8 cellular contexts compared by ENCODE assay signal in the genomic region with DNA sequence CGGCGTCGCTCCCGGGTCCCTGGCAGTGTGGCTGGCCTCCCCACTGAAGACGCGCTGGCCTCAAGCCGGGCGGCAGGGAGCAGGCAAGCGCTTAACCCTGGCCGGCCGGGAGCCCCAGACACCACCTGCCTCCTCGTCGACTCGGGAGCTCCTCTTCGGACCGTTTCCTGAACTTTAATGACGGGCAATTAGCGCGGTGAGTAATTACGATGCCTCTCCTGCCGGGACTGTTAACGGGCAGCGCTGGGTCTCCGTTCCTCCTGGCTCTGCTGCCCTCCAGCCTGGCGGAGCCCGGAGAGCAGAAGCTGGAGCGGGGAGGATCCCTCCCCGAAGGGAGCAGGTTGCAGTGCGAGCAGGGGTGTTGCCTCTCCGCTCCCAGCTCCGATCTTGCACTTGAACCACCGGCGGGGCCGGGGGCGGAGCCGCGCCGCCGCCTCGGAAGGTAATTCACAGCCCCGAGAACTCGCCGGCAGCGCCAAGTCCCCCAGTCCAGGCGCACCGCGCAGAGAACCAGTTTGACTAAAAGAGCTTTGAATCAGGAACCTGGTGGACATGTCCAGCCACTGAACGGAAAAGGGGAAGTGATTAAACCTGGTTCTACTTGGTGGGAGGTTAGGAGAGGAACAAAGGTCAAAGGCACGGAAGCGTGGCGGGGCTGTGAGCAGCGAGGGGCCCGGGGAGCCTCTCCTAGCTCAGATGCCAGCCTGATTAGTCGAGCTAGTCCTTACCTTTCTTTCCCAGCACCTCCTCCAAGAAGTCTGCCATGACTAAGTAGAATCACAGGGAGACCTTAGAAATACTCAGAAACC. TPM values are rescaled to one million over a fixed set of nuclear protein-coding genes. Genes with fewer than 3 reads are reported as not detected.
A peak's percentile ranks its signal among the peaks of the same experiment; 100 is the strongest.
DNase-seq lines count a peak whose midpoint lies in the region; ATAC-seq, FAIRE-seq and TF ChIP-seq lines count a peak whose summit lies in the region.

No MANE protein-coding gene starts in this region.

- H3K4me1 Mint-ChIP-seq in CD4-positive, alpha-beta memory T cell, result peaks cover 9 to 16% (median 11%) of the 10 kb centered on the region in 4 donors
- H3K4me1 Mint-ChIP-seq in activated T-helper 17 cell treated with anti-CD3 and anti-CD28 coated beads, Interleukin-2, amount 50 U/mL, for 72 hours, result peaks cover 6% of the 10 kb centered on the region

- CTCF ChIA-PET in CD4-positive, alpha-beta memory T cell (lab: Charles Lee; ENCODE audit: partially characterized antibody), result interaction anchor here (1.1 to 7.6 kb wide), 3 partner anchors 15 to 249 kb away, joined by 3 to 59 read pairs (median 10); no protein-coding TSS in a partner anchor

- H3K36me3 ChIP-seq in CD4-positive, alpha-beta memory T cell (ENCODE audit: insufficient read depth, low read length), result no peaks in the 10 kb centered on the region
- H3K36me3 ChIP-seq in NT2/D1 (ENCODE audit: insufficient read depth, insufficient read length, low read length) (no peaks in the 10 kb centered on the region), pancreas (no peaks in the 10 kb centered on the region)

- peaks cover 26% of the 10 kb centered on the region for H3K27me3 ChIP-seq in CD4-positive, alpha-beta memory T cell (ENCODE audit: insufficient read depth, low read length)
- peaks cover 78% of the 10 kb centered on the region for H3K27me3 ChIP-seq in NT2/D1 (ENCODE audit: insufficient read depth, insufficient read length)
- no peaks in the 10 kb centered on the region for H3K27me3 ChIP-seq in pancreas

- no peaks in the 10 kb centered on the region for H3K9me3 Mint-ChIP-seq in CD4-positive, alpha-beta memory T cell
- H3K9me3 Mint-ChIP-seq in activated T-helper 17 cell treated with anti-CD3 and anti-CD28 coated beads, Interleukin-2, amount 50 U/mL, for 72 hours, result no peaks in the 10 kb centered on the region

- WGBS in pancreas, 2 donors, result 0 to 1% methylated on average over 46 to 54 of the region's 54 CpGs

- no peaks in the 10 kb centered on the region for H3K36me3 Mint-ChIP-seq in CD4-positive, alpha-beta memory T cell
- no peaks in the 10 kb centered on the region for H3K36me3 Mint-ChIP-seq in activated T-helper 17 cell treated with anti-CD3 and anti-CD28 coated beads, Interleukin-2, amount 50 U/mL, for 72 hours (ENCODE audit: low read depth)

- TF ChIP-seq CTCF in HFF-Myc (IDR thresholded peaks at IDR 0.05; ENCODE audit: low read depth, low read length, missing control alignments) (no peak), pancreas (IDR thresholded peaks at IDR 0.05) (no peak)

- H3K4me1 ChIP-seq in CD4-positive, alpha-beta memory T cell (ENCODE audit: insufficient read depth, low read length), result peaks cover 11% of the 10 kb centered on the region
- H3K4me1 ChIP-seq in NT2/D1 (ENCODE audit: insufficient read depth, insufficient read length), result peaks cover 2% of the 10 kb centered on the region
- peaks cover 10 to 16% (median 15%) of the 10 kb centered on the region in 3 donors for H3K4me1 ChIP-seq in pancreas

- POLR2A ChIA-PET in CD4-positive, alpha-beta memory T cell (lab: Charles Lee; ENCODE audit: partially characterized antibody), result interaction anchor here (1.0 to 1.5 kb wide), 3 partner anchors 19 to 33 kb away, joined by 3 to 5 read pairs (median 3); a partner anchor contains a TSS

- H3K27ac ChIP-seq in CD4-positive, alpha-beta memory T cell (ENCODE audit: low read depth, low read length), result no peak overlapping the region
- peak overlapping the region in 3 of 4 donors; percentile 18 to 77 (median 73) for H3K27ac ChIP-seq in pancreas

- H3K4me3 Mint-ChIP-seq in CD4-positive, alpha-beta memory T cell, result peak overlapping the region; percentile 85 to 92 (median 88)
- peak overlapping the region; percentile 79 for H3K4me3 Mint-ChIP-seq in activated T-helper 17 cell treated with anti-CD3 and anti-CD28 coated beads, Interleukin-2, amount 50 U/mL, for 72 hours

- H3K27me3 Mint-ChIP-seq in CD4-positive, alpha-beta memory T cell, result peaks cover 12 to 16% of the 10 kb centered on the region in 2 donors
- H3K27me3 Mint-ChIP-seq in activated T-helper 17 cell treated with anti-CD3 and anti-CD28 coated beads, Interleukin-2, amount 50 U/mL, for 72 hours, result peaks cover 9% of the 10 kb centered on the region

- H3K9me3 ChIP-seq in CD4-positive, alpha-beta memory T cell (ENCODE audit: control insufficient read depth in 1 of 2, low read length in 2 of 2), result no peaks in the 10 kb centered on the region
- H3K9me3 ChIP-seq in NT2/D1 (ENCODE audit: insufficient read depth, low read length), result no peaks in the 10 kb centered on the region
- H3K9me3 ChIP-seq in pancreas, result no peaks in the 10 kb centered on the region

- peak overlapping the region; percentile 86 for H3K9ac ChIP-seq in NT2/D1 (ENCODE audit: insufficient read length, low read depth)

- peak overlapping the region in 3 of 7 donors; percentile 9 to 71 (median 51) for H3K27ac Mint-ChIP-seq in CD4-positive, alpha-beta memory T cell
- peak overlapping the region; percentile 31 for H3K27ac Mint-ChIP-seq in activated T-helper 17 cell treated with anti-CD3 and anti-CD28 coated beads, Interleukin-2, amount 50 U/mL, for 72 hours

- peak overlapping the region; percentile 51 to 63 for H3K4me3 ChIP-seq in CD4-positive, alpha-beta memory T cell (ENCODE audit: low read length in 2 of 2)
- H3K4me3 ChIP-seq in HFF-Myc (replicated peaks; ENCODE audit: low read depth, low read length) (peak overlapping the region; percentile 37), NT2/D1 (ENCODE audit: insufficient read length, low read depth) (peak overlapping the region; percentile 59), pancreas (peak overlapping the region; percentile 8 to 54 (median 36))

- intact Hi-C loops in CD4-positive, alpha-beta memory T cell (cut with micrococcal nuclease), result no loop called here
- intact Hi-C loops in pancreas (cut with DNase I), result no loop called here

- no peak for FAIRE-seq in pancreas (lab: Jason Lieb, UNC)

- peak; percentile 70 for ATAC-seq in activated T-helper 17 cell treated with anti-CD3 and anti-CD28 coated beads, Interleukin-2, amount 50 U/mL, for 72 hours (replicated peaks)
- ATAC-seq in pancreas (peak; percentile 47 to 74 (median 68)), GM21576 (IDR thresholded peaks at IDR 0.05; ENCODE audit: unreplicated experiment) (no peak)

- DNase-seq in CD4-positive, alpha-beta memory T cell, result peak; percentile 40 to 60 (median 43)
- DNase-seq in HFF-Myc (ENCODE audit: extremely low read depth, low read depth) (no peak), NT2/D1 (ENCODE audit: low read depth, low spot score) (peak; percentile 61), glomerular visceral epithelial cell (ENCODE audit: extremely low spot score) (peak; percentile 68), pancreas (peak; percentile 40 to 81 (median 58)), NCI-H446 treated with DMSO at 0.1 percent for 48 hours (lab: John Stamatoyannopoulos, UW) (no peak)

RNA-seq across cellular contexts. Expression of a gene that starts 18.3 kb away (rescaled TPM):
- under 1 TPM; 0.52 to 0.89 TPM for total RNA-seq in CD4-positive, alpha-beta memory T cell
- under 1 TPM in 1 of 2 donors, not detected in 1; 0.15 TPM for polyA plus RNA-seq in CD4-positive, alpha-beta memory T cell
- total RNA-seq in activated T-helper 17 cell treated with anti-CD3 and anti-CD28 coated beads, Interleukin-2, amount 50 U/mL, for 72 hours, result 1 to 10 TPM in 1 of 2 donors, under 1 TPM in 1; 0.37 to 1.3 TPM
- 10 to 100 TPM in 5 of 6 donors, 1 to 10 TPM in 1; 9.5 to 23.8 (median 15.0) TPM for total RNA-seq in pancreas
- 10 to 100 TPM; 13.2 to 18.5 TPM for polyA plus RNA-seq in pancreas

RNA-seq across cellular contexts. Expression of a gene that starts 33.6 kb away (rescaled TPM):
- total RNA-seq in CD4-positive, alpha-beta memory T cell, result 10 to 100 TPM; 78.0 to 81.1 TPM
- polyA plus RNA-seq in CD4-positive, alpha-beta memory T cell, result 10 to 100 TPM; 17.9 to 20.4 TPM
- 10 to 100 TPM; 63.9 to 71.6 TPM for total RNA-seq in activated T-helper 17 cell treated with anti-CD3 and anti-CD28 coated beads, Interleukin-2, amount 50 U/mL, for 72 hours
- 10 to 100 TPM; 16.4 to 47.9 (median 23.4) TPM for total RNA-seq in pancreas
- polyA plus RNA-seq in pancreas, result 10 to 100 TPM in 1 of 2 donors, 1 to 10 TPM in 1; 7.8 to 11.8 TPM

Comparison
In these comparisons a context has a peak if more than half of its experiments do, and no peak if none do; other contexts are left out.
1. DNase-seq: peak in CD4-positive, alpha-beta memory T cell (5 of 5), NT2/D1 (single experiment), glomerular visceral epithelial cell (single experiment) and pancreas (6 of 6); none in HFF-Myc (single experiment) and NCI-H446 treated with DMSO at 0.1 percent for 48 hours (single experiment).
2. RNA of a gene that starts 18.3 kb away (total RNA-seq): 9.5 to 23.8 TPM in pancreas; 0.37 to 1.3 TPM in activated T-helper 17 cell treated with anti-CD3 and anti-CD28 coated beads, Interleukin-2, amount 50 U/mL, for 72 hours and 0.52 to 0.89 TPM in CD4-positive, alpha-beta memory T cell; every median in the first group is over 4 times any median in the second.
3. Peak in every context shown above with its lines, with median percentiles within 50 percentile points of each other: H3K4me3 ChIP-seq.